ENCODE assay signal across 17 cellular contexts in the genomic region with DNA sequence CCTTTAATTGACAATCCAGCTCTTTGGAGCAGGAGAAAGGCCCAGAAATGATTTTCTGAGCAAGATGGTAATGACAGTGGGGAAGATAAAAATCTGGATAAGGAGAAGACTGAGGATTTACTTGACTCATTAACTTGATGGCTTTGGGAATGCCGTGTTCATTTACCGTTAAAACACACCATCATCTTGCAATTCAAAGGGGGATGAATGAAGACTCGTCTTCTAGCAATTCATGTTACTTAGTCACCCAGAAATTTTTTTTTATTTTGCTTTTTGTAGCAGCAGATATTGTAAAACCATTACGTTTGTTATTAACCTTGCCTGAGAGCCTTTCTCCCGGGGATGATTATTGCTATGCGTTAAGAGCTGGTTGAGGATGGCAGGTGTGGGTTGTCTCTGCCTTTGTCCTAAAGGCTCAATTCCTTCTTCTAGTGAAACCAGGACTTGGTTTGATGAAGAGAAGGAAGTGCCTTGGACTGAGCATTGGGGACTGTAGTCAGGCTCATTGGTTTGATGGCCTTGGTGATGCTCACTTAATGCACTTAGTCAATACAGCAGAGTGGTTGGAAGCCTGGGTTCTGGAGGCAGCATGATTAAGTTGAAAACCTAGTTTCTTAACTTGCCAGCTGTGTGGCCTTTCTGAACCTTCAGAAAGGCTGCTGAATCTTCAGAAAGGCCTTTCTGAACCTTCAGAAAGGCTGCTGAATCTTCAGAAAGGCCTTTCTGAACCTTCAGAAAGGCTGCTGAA. TPM values are rescaled to one million over a fixed set of nuclear protein-coding genes. Genes with fewer than 3 reads are reported as not detected.
DNase-seq lines count a peak whose midpoint lies in the region; ATAC-seq and TF ChIP-seq lines count a peak whose summit lies in the region.
"Had no signal": no experiment of that assay in that cellular context is flagged by ENCODE, and none has a peak within 500 bp of the region (broad histone marks: within the 10 kb centered on the region; RNA-seq: fewer than 3 reads in every experiment).

No MANE protein-coding gene starts in this region.

- intact Hi-C loops in CD4-positive, alpha-beta T cell (cut with DNase I, micrococcal nuclease) = no loop called here

- H3K9ac ChIP-seq in BLaER1 = no peak overlapping the region
- no peak overlapping the region for H3K9ac ChIP-seq in MM.1S (ENCODE audit: low read length)

- H3K36me3 ChIP-seq in BLaER1 = peaks cover 60% of the 10 kb centered on the region
- H3K36me3 ChIP-seq in MM.1S (replicated peaks; ENCODE audit: insufficient read depth, low read length) = peaks cover 16% of the 10 kb centered on the region; the same call in 1 of the 2 replicates
- H3K36me3 ChIP-seq: heart right ventricle had no signal

- H3K79me2 ChIP-seq in MM.1S (ENCODE audit: low read length) = peaks cover 100% of the 10 kb centered on the region

- no peak for ATAC-seq in CD4-positive, alpha-beta T cell (ENCODE audit: poor library complexity)
- ATAC-seq in activated naive CD8-positive, alpha-beta T cell treated with anti-CD3 and anti-CD28 coated beads, Interleukin-2, amount 50 U/mL, for 24 hours = no peak
- no peak for ATAC-seq in GM21576 (IDR thresholded peaks at IDR 0.05; ENCODE audit: unreplicated experiment)
- ATAC-seq: heart right ventricle; naive thymus-derived CD4-positive, alpha-beta T cell had no signal

- H3K9me3 Mint-ChIP-seq in CD4-positive, alpha-beta T cell = no peaks in the 10 kb centered on the region
- no peaks in the 10 kb centered on the region for H3K9me3 Mint-ChIP-seq in activated naive CD8-positive, alpha-beta T cell treated with anti-CD3 and anti-CD28 coated beads, Interleukin-2, amount 50 U/mL, for 24 hours
- H3K9me3 Mint-ChIP-seq: naive thymus-derived CD4-positive, alpha-beta T cell had no signal

- no peaks in the 10 kb centered on the region for H3K27me3 Mint-ChIP-seq in CD4-positive, alpha-beta T cell
- H3K27me3 Mint-ChIP-seq in activated naive CD8-positive, alpha-beta T cell treated with anti-CD3 and anti-CD28 coated beads, Interleukin-2, amount 50 U/mL, for 24 hours = no peaks in the 10 kb centered on the region
- H3K27me3 Mint-ChIP-seq: naive thymus-derived CD4-positive, alpha-beta T cell had no signal

- H3K4me2 ChIP-seq in BLaER1 = 0 out of 2 replicates have a peak overlapping the region, but pooled peaks have one; percentile 91
- H3K4me2 ChIP-seq in MM.1S (ENCODE audit: low read depth, low read length) = peak overlapping the region; percentile 42

- H4K20me1 ChIP-seq in BLaER1 (peaks cover 59% of the 10 kb centered on the region), MM.1S (ENCODE audit: insufficient read depth, low read length) (peaks cover 49% of the 10 kb centered on the region)

- no peak overlapping the region for H2AFZ ChIP-seq in MM.1S (ENCODE audit: low read length)

- CTCF ChIA-PET in CD4-positive, alpha-beta T cell (lab: Charles Lee) = interaction anchor here (5.3 kb wide), 1 partner anchor 35 kb away, joined by 36 read pairs; no protein-coding TSS in a partner anchor

- H3K4me3 Mint-ChIP-seq in CD4-positive, alpha-beta T cell = peak overlapping the region; percentile 55
- peak overlapping the region; percentile 2 for H3K4me3 Mint-ChIP-seq in activated naive CD8-positive, alpha-beta T cell treated with anti-CD3 and anti-CD28 coated beads, Interleukin-2, amount 50 U/mL, for 24 hours

- peaks cover 93% of the 10 kb centered on the region for H3K4me1 Mint-ChIP-seq in CD4-positive, alpha-beta T cell (ENCODE audit: low read depth)
- H3K4me1 Mint-ChIP-seq in activated naive CD8-positive, alpha-beta T cell treated with anti-CD3 and anti-CD28 coated beads, Interleukin-2, amount 50 U/mL, for 24 hours = peaks cover 81% of the 10 kb centered on the region

- H3K27ac Mint-ChIP-seq in CD4-positive, alpha-beta T cell = peak overlapping the region; percentile 88
- peak overlapping the region; percentile 17 for H3K27ac Mint-ChIP-seq in activated naive CD8-positive, alpha-beta T cell treated with anti-CD3 and anti-CD28 coated beads, Interleukin-2, amount 50 U/mL, for 24 hours

- H3F3A ChIP-seq in MM.1S (ENCODE audit: insufficient read depth, low read length) = peaks cover 9% of the 10 kb centered on the region

- H3K4me3 ChIP-seq in BLaER1 (no peak overlapping the region), MM.1S (ENCODE audit: low read length) (no peak overlapping the region)
- H3K4me3 ChIP-seq: heart right ventricle, skin epidermis had no signal

- H3K9me2 ChIP-seq in MM.1S (replicated peaks; ENCODE audit: insufficient read depth, low read length) = no peaks in the 10 kb centered on the region

- peaks cover 66% of the 10 kb centered on the region for H3K4me1 ChIP-seq in BLaER1
- H3K4me1 ChIP-seq in MM.1S (ENCODE audit: low read length) = peaks cover 52% of the 10 kb centered on the region

- H3K9me3 ChIP-seq in BLaER1 (no peaks in the 10 kb centered on the region), MM.1S (replicated peaks; ENCODE audit: insufficient read depth, low read length) (no peaks in the 10 kb centered on the region)
- H3K9me3 ChIP-seq in CD4-positive, alpha-beta T cell (ENCODE audit: control insufficient read depth, low read length) = no peaks in the 10 kb centered on the region
- H3K9me3 ChIP-seq: heart right ventricle had no signal

- no peak for TF ChIP-seq CTCF in CD4-positive, alpha-beta T cell (IDR thresholded peaks at IDR 0.05)
- TF ChIP-seq CTCF in MM.1S (IDR thresholded peaks at IDR 0.05; ENCODE audit: low read length) = no peak

- H3K27ac ChIP-seq in BLaER1 (no peak overlapping the region), MM.1S (ENCODE audit: low read length) (peak overlapping the region; percentile 9; the same call in 1 of the 2 replicates)
- H3K27ac ChIP-seq in CD4-positive, alpha-beta T cell (ENCODE audit: low read depth, low read length) = no peak overlapping the region
- H3K27ac ChIP-seq: heart right ventricle had no signal

- POLR2A ChIA-PET in CD4-positive, alpha-beta T cell (lab: Charles Lee) = interaction anchor here (0.7 to 1.2 kb wide), 3 partner anchors 9 to 34 kb away, joined by 3 to 7 read pairs (median 3); no protein-coding TSS in a partner anchor

- DNase-seq in CD4-positive, alpha-beta T cell = no peak
- DNase-seq in MM.1S (no peak), HPDE6-E6E7 (ENCODE audit: extremely low spot score) (no peak), GM19240 (ENCODE audit: insufficient read length, low spot score) (no peak)
- no peak for DNase-seq in activated naive CD8-positive, alpha-beta T cell treated with anti-CD3 and anti-CD28 coated beads, Interleukin-2, amount 50 U/mL, for 24 hours
- DNase-seq: GF-D8; GOT3; heart right ventricle; naive thymus-derived CD4-positive, alpha-beta T cell; NCI-H1436; NCI-H774; posterior cingulate gyrus; RPMI8226; stimulated activated CD4-positive, alpha-beta T cell treated with anti-CD3 and anti-CD28 coated beads, Interleukin-4, amount 100 ng/mL, for 4 hours had no signal

- H3K27me3 ChIP-seq in BLaER1 (no peaks in the 10 kb centered on the region), MM.1S (replicated peaks; ENCODE audit: insufficient read depth, low read length) (no peaks in the 10 kb centered on the region)
- H3K27me3 ChIP-seq in CD4-positive, alpha-beta T cell (ENCODE audit: control insufficient read depth, insufficient read depth, low read length) = no peaks in the 10 kb centered on the region
- H3K27me3 ChIP-seq: heart right ventricle had no signal

- H3K36me3 Mint-ChIP-seq in CD4-positive, alpha-beta T cell (ENCODE audit: low read depth) = no peaks in the 10 kb centered on the region
- peaks cover 81% of the 10 kb centered on the region for H3K36me3 Mint-ChIP-seq in activated naive CD8-positive, alpha-beta T cell treated with anti-CD3 and anti-CD28 coated beads, Interleukin-2, amount 50 U/mL, for 24 hours (ENCODE audit: low read depth)

RNA-seq across cellular contexts. Expression of a gene that starts 52.3 kb away (rescaled TPM):
- total RNA-seq in CD4-positive, alpha-beta T cell = 10 to 100 TPM; 15.1 to 17.6 TPM

RNA-seq across cellular contexts. Expression of a gene that starts 55.0 kb away (rescaled TPM):
- total RNA-seq in CD4-positive, alpha-beta T cell = 100 to 1,000 TPM in 1 of 2 experiments, 10 to 100 TPM in 1; 99.9 to 106 TPM
